9 cellular contexts compared by ENCODE assay signal in genomic region chr10:103452714-103453230, GRCh38. TPM values are rescaled to one million over a fixed set of nuclear protein-coding genes. Genes with fewer than 3 reads are reported as not detected.
A peak's percentile ranks its signal among the peaks of the same experiment; 100 is the strongest.
DNase-seq lines count a peak whose midpoint lies in the region; ATAC-seq, FAIRE-seq and TF ChIP-seq lines count a peak whose summit lies in the region.
"Had no signal": no experiment of that assay in that cellular context is flagged by ENCODE, and none has a peak within 500 bp of the region (broad histone marks: within the 10 kb centered on the region; RNA-seq: fewer than 3 reads in every experiment).

No MANE protein-coding gene starts in this region.

- no peaks in the 10 kb centered on the region for H3K9me1 ChIP-seq in endothelial cell of umbilical vein (replicated peaks; ENCODE audit: control insufficient read depth, extremely low read depth, insufficient read depth, low read length)

- peak overlapping the region; percentile 30 for H3K27ac Mint-ChIP-seq in CD4-positive, alpha-beta T cell

- no peaks in the 10 kb centered on the region for H3K9me3 ChIP-seq in CD4-positive, alpha-beta T cell (ENCODE audit: control insufficient read depth, low read length)
- H3K9me3 ChIP-seq in endothelial cell of umbilical vein (replicated peaks; ENCODE audit: control insufficient read depth, insufficient read depth, low read length): no peaks in the 10 kb centered on the region
- no peaks in the 10 kb centered on the region for H3K9me3 ChIP-seq in parathyroid adenoma (ENCODE audit: control insufficient read depth, low read length)

- DNase-seq in CD4-positive, alpha-beta T cell: no peak
- peak; percentile 35 for DNase-seq in M059J (ENCODE audit: low read depth)
- no peak for DNase-seq in endothelial cell of umbilical vein (ENCODE audit: low read depth, low spot score)
- DNase-seq in activated effector memory CD4-positive, alpha-beta T cell treated with anti-CD3 and anti-CD28 coated beads, Interleukin-2, amount 50 U/mL, for 16 hours: no peak
- no peak for DNase-seq in GM03348 (ENCODE audit: low spot score)
- no peak for DNase-seq in NCI-H82 treated with DMSO at 0.1 percent for 48 hours (lab: John Stamatoyannopoulos, UW; ENCODE audit: unreplicated experiment)

- H3K9ac ChIP-seq in endothelial cell of umbilical vein (replicated peaks; ENCODE audit: extremely low read depth, insufficient read depth, low read length) (no peak overlapping the region), parathyroid adenoma (no peak overlapping the region)
- H3K9ac ChIP-seq: KMS-11 had no signal

- CTCF ChIA-PET in CD4-positive, alpha-beta T cell (lab: Charles Lee): no interaction called here
- CTCF ChIA-PET in endothelial cell of umbilical vein (lab: Charles Lee): interaction anchor here (0.7 to 1.7 kb wide), 3 partner anchors 17 to 30 kb away, joined by 3 to 13 read pairs (median 6); no protein-coding TSS in a partner anchor

- peaks cover under 1 to 5% of the 10 kb centered on the region in 2 experiments for H3K36me3 ChIP-seq in endothelial cell of umbilical vein (ENCODE audit: control insufficient read depth in 2 of 2, extremely low read depth in 1 of 2, insufficient read depth in 2 of 2, low read length in 2 of 2)
- H3K36me3 ChIP-seq in parathyroid adenoma (ENCODE audit: control insufficient read depth, insufficient read depth, low read length): no peaks in the 10 kb centered on the region

- no peaks in the 10 kb centered on the region for H3K27me3 Mint-ChIP-seq in CD4-positive, alpha-beta T cell

- H3K79me2 ChIP-seq in endothelial cell of umbilical vein (ENCODE audit: control insufficient read depth, insufficient read depth, low read length): peaks cover under 1% of the 10 kb centered on the region
- no peaks in the 10 kb centered on the region for H3K79me2 ChIP-seq in parathyroid adenoma

- H3K4me1 ChIP-seq in endothelial cell of umbilical vein (ENCODE audit: control insufficient read depth, extremely low read depth, insufficient read depth, low read length): peaks cover 38% of the 10 kb centered on the region
- peaks cover 7% of the 10 kb centered on the region for H3K4me1 ChIP-seq in parathyroid adenoma

- POLR2A ChIA-PET in CD4-positive, alpha-beta T cell (lab: Charles Lee): interaction anchor here (0.8 to 1.7 kb wide), 4 partner anchors 18 to 57 kb away, joined by 3 to 5 read pairs (median 4); partner anchors contain the start of genes ATP5MK and PDCD11
- POLR2A ChIA-PET in endothelial cell of umbilical vein (lab: Charles Lee): interaction anchor here (0.6 kb wide), 2 partner anchors 18 to 274 kb away, joined by 3 to 4 read pairs; no protein-coding TSS in a partner anchor

- H3K4me1 Mint-ChIP-seq in CD4-positive, alpha-beta T cell (ENCODE audit: low read depth): peaks cover 36% of the 10 kb centered on the region

- peak overlapping the region; percentile 97 for H2AFZ ChIP-seq in endothelial cell of umbilical vein (ENCODE audit: low read depth, low read length)
- peak overlapping the region; percentile 79 for H2AFZ ChIP-seq in parathyroid adenoma

- no peaks in the 10 kb centered on the region for H4K20me1 ChIP-seq in endothelial cell of umbilical vein (replicated peaks; ENCODE audit: control insufficient read depth, extremely low read depth, insufficient read depth, low read length)

- H3K9me3 Mint-ChIP-seq in CD4-positive, alpha-beta T cell: no peaks in the 10 kb centered on the region

- no peak for FAIRE-seq in endothelial cell of umbilical vein (lab: Jason Lieb, UNC)

- peak overlapping the region; percentile 86 for H3K4me2 ChIP-seq in endothelial cell of umbilical vein (ENCODE audit: insufficient read depth, low read length)
- peak overlapping the region; percentile 62 for H3K4me2 ChIP-seq in parathyroid adenoma (ENCODE audit: low read length)
- H3K4me2 ChIP-seq: KMS-11 had no signal

- BruUV-seq in endothelial cell of umbilical vein (replicated peaks; lab: Mats Ljungman, UMichigan): no TSS peak

- no peak overlapping the region for H3K27ac ChIP-seq in CD4-positive, alpha-beta T cell (ENCODE audit: low read depth, low read length)
- H3K27ac ChIP-seq in endothelial cell of umbilical vein (ENCODE audit: insufficient read depth, low read depth, low read length): no peak overlapping the region
- peak overlapping the region; percentile 25 for H3K27ac ChIP-seq in parathyroid adenoma
- H3K27ac ChIP-seq: KMS-11 had no signal

- dilution Hi-C loops in endothelial cell of umbilical vein (cut with MboI; ENCODE audit: extremely low pct_ligation_motif_present, low sequenced_read_pairs): no loop called here

- intact Hi-C loops in CD4-positive, alpha-beta T cell (cut with DNase I, micrococcal nuclease): loop anchor here in 1 of 2 experiments (2.0 kb wide), 1 partner anchor 18 kb away; no protein-coding TSS in a partner anchor
- intact Hi-C loops in endothelial cell of umbilical vein (cut with micrococcal nuclease): no loop called here

- TF ChIP-seq CTCF in CD4-positive, alpha-beta T cell (IDR thresholded peaks at IDR 0.05): no peak
- no peak for TF ChIP-seq CTCF in endothelial cell of umbilical vein (IDR thresholded peaks at IDR 0.05; ENCODE audit: extremely low read depth in 1 of 2, insufficient read depth in 1 of 2, low read depth in 1 of 2, low read length in 2 of 2)
- TF ChIP-seq CTCF in parathyroid adenoma (IDR thresholded peaks at IDR 0.05): no peak

- peaks cover 34% of the 10 kb centered on the region for H3K36me3 Mint-ChIP-seq in CD4-positive, alpha-beta T cell (ENCODE audit: low read depth)

- ATAC-seq in CD4-positive, alpha-beta T cell (ENCODE audit: poor library complexity): no peak
- no peak for ATAC-seq in GM19395 (IDR thresholded peaks at IDR 0.05; ENCODE audit: unreplicated experiment)

- H3K27me3 ChIP-seq in CD4-positive, alpha-beta T cell (ENCODE audit: control insufficient read depth, insufficient read depth, low read length): no peaks in the 10 kb centered on the region
- H3K27me3 ChIP-seq in endothelial cell of umbilical vein (ENCODE audit: control insufficient read depth in 2 of 2, insufficient read depth in 2 of 2, low read length in 2 of 2): no peaks in the 10 kb centered on the region
- H3K27me3 ChIP-seq in parathyroid adenoma (ENCODE audit: control insufficient read depth, insufficient read depth, low read length): no peaks in the 10 kb centered on the region

- TF ChIP-seq POLR2A in endothelial cell of umbilical vein (IDR thresholded peaks at IDR 0.05; ENCODE audit: low read depth, low read length): no peak

- H3K4me3 ChIP-seq in endothelial cell of umbilical vein (replicated peaks in 1 of 3; ENCODE audit: insufficient read depth in 1 of 3, low read depth in 1 of 3, low read length in 3 of 3) (no peak overlapping the region), parathyroid adenoma (ENCODE audit: low read depth, low read length) (no peak overlapping the region)

- H3K4me3 Mint-ChIP-seq in CD4-positive, alpha-beta T cell: peak overlapping the region; percentile 84

RNA-seq across cellular contexts. Expression of gene CALHM2, which starts 0.6 kb away (rescaled TPM):
- total RNA-seq in CD4-positive, alpha-beta T cell: 1 to 10 TPM; 3.1 to 4.0 TPM
- 33.3 and 37.7 TPM in 2 replicates for total RNA-seq in M059J (2014; rRNA removed; shearing (Covaris generic))
- total RNA-seq in endothelial cell of umbilical vein: 28.4 and 32.1 TPM in 2 replicates
- polyA plus RNA-seq in endothelial cell of umbilical vein: 38.4 and 43.0 TPM in 2 replicates
- polyA plus RNA-seq in endothelial cell of umbilical vein (2011; cell fraction: cytosol; rRNA removed): 28.2 and 32.1 TPM in 2 replicates
- polyA plus RNA-seq in endothelial cell of umbilical vein (2011; cell fraction: nucleus; rRNA removed): 15.6 and 18.6 TPM in 2 replicates
- polyA plus RNA-seq in endothelial cell of umbilical vein (2012): 15.6 and 21.4 TPM in 2 replicates
- polyA minus RNA-seq in endothelial cell of umbilical vein: 18.9 and 24.6 TPM in 2 replicates
- 2.6 TPM for polyA minus RNA-seq in endothelial cell of umbilical vein (2011; cell fraction: cytosol; rRNA and poly(A)+ RNA removed)
- polyA minus RNA-seq in endothelial cell of umbilical vein (2011; cell fraction: nucleus; rRNA and poly(A)+ RNA removed): 9.0 and 12.1 TPM in 2 replicates

RNA-seq across cellular contexts. Expression of gene CALHM1, which starts 5.9 kb away (rescaled TPM):
- not detected for total RNA-seq in CD4-positive, alpha-beta T cell
- total RNA-seq in M059J (2014; rRNA removed; shearing (Covaris generic)): not detected in 2 replicates
- total RNA-seq in endothelial cell of umbilical vein: not detected in 2 replicates
- polyA plus RNA-seq in endothelial cell of umbilical vein: not detected in 2 replicates
- polyA plus RNA-seq in endothelial cell of umbilical vein (2011; cell fraction: cytosol; rRNA removed): not detected in 2 replicates
- polyA plus RNA-seq in endothelial cell of umbilical vein (2011; cell fraction: nucleus; rRNA removed): not detected in 2 replicates
- not detected in 2 replicates for polyA plus RNA-seq in endothelial cell of umbilical vein (2012)
- not detected in 2 replicates for polyA minus RNA-seq in endothelial cell of umbilical vein
- not detected for polyA minus RNA-seq in endothelial cell of umbilical vein (2011; cell fraction: cytosol; rRNA and poly(A)+ RNA removed)
- polyA minus RNA-seq in endothelial cell of umbilical vein (2011; cell fraction: nucleus; rRNA and poly(A)+ RNA removed): not detected in 2 replicates

RNA-seq across cellular contexts. Expression of gene CALHM3, which starts 26.3 kb away (rescaled TPM):
- not detected for total RNA-seq in CD4-positive, alpha-beta T cell
- total RNA-seq in M059J (2014; rRNA removed; shearing (Covaris generic)): 0.39 TPM in 1 of 2 replicates, not detected in the other
- total RNA-seq in endothelial cell of umbilical vein: not detected in 2 replicates
- not detected in 2 replicates for polyA plus RNA-seq in endothelial cell of umbilical vein
- not detected in 2 replicates for polyA plus RNA-seq in endothelial cell of umbilical vein (2011; cell fraction: cytosol; rRNA removed)
- not detected in 2 replicates for polyA plus RNA-seq in endothelial cell of umbilical vein (2011; cell fraction: nucleus; rRNA removed)
- polyA plus RNA-seq in endothelial cell of umbilical vein (2012): not detected in 2 replicates
- not detected in 2 replicates for polyA minus RNA-seq in endothelial cell of umbilical vein
- polyA minus RNA-seq in endothelial cell of umbilical vein (2011; cell fraction: cytosol; rRNA and poly(A)+ RNA removed): not detected
- polyA minus RNA-seq in endothelial cell of umbilical vein (2011; cell fraction: nucleus; rRNA and poly(A)+ RNA removed): not detected in 2 replicates

RNA-seq across cellular contexts. Expression of gene NEURL1, which starts 40.7 kb away (rescaled TPM):
- 1 to 10 TPM in 1 of 2 experiments, under 1 TPM in 1; 0.85 to 1.1 TPM for total RNA-seq in CD4-positive, alpha-beta T cell
- total RNA-seq in M059J (2014; rRNA removed; shearing (Covaris generic)): 4.5 and 19.9 TPM in 2 replicates
- 0.22 and 0.30 TPM in 2 replicates for total RNA-seq in endothelial cell of umbilical vein
- 0.06 TPM in 2 replicates for polyA plus RNA-seq in endothelial cell of umbilical vein
- polyA plus RNA-seq in endothelial cell of umbilical vein (2011; cell fraction: cytosol; rRNA removed): 0.08 and 0.11 TPM in 2 replicates
- 0.11 and 0.15 TPM in 2 replicates for polyA plus RNA-seq in endothelial cell of umbilical vein (2011; cell fraction: nucleus; rRNA removed)
- polyA plus RNA-seq in endothelial cell of umbilical vein (2012): 0.05 and 0.12 TPM in 2 replicates
- polyA minus RNA-seq in endothelial cell of umbilical vein: 0.17 TPM in 1 of 2 replicates, not detected in the other
- polyA minus RNA-seq in endothelial cell of umbilical vein (2011; cell fraction: cytosol; rRNA and poly(A)+ RNA removed): 10.3 TPM
- polyA minus RNA-seq in endothelial cell of umbilical vein (2011; cell fraction: nucleus; rRNA and poly(A)+ RNA removed): not detected in 2 replicates

RNA-seq across cellular contexts. Expression of gene PDCD11, which starts 56.3 kb away (rescaled TPM):
- total RNA-seq in CD4-positive, alpha-beta T cell: 10 to 100 TPM; 13.3 to 16.4 TPM
- 16.3 and 16.5 TPM in 2 replicates for total RNA-seq in M059J (2014; rRNA removed; shearing (Covaris generic))
- 52.7 and 56.2 TPM in 2 replicates for total RNA-seq in endothelial cell of umbilical vein
- 12.4 and 12.6 TPM in 2 replicates for polyA plus RNA-seq in endothelial cell of umbilical vein
- 13.4 and 14.6 TPM in 2 replicates for polyA plus RNA-seq in endothelial cell of umbilical vein (2011; cell fraction: cytosol; rRNA removed)
- polyA plus RNA-seq in endothelial cell of umbilical vein (2011; cell fraction: nucleus; rRNA removed): 63.2 and 65.0 TPM in 2 replicates
- 35.3 and 38.8 TPM in 2 replicates for polyA plus RNA-seq in endothelial cell of umbilical vein (2012)
- 46.3 and 50.2 TPM in 2 replicates for polyA minus RNA-seq in endothelial cell of umbilical vein
- 30.5 TPM for polyA minus RNA-seq in endothelial cell of umbilical vein (2011; cell fraction: cytosol; rRNA and poly(A)+ RNA removed)
- 34.8 and 42.7 TPM in 2 replicates for polyA minus RNA-seq in endothelial cell of umbilical vein (2011; cell fraction: nucleus; rRNA and poly(A)+ RNA removed)
